In the genomic region with DNA sequence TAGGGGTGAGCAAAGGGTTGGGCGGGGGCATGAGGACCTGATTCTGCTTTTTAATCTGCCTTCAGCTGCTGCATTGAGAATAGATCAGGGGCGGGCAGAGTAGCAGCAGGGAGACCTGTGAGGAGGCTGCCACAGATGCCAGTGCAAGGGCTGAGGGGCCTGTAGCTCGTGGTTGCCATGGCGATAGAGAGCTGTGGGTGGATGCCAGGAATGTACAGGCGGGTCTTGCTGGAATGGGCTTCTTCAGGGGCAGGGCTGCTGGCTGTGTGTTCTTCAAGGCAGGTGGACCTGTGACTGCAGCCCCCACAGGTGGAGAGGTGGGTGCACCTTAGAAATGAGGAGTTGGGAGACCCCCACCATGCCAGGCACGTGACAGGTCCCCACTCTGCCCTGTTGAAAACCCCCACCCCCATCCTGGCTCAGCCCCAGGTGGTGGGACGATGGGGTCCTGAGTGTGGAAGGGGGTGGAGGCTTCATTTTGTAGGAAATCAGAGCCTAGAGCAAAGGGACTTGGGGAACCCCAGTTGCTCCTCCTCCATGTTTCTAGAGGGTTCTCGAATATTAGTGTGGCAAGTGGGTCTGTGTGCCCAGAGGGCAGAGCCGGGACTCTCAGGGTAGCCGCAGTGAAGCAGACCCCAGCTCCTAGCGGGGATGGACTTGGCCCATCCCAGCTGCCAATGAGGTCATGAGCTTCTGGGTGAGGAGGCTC, we compare ENCODE assay signal across 10 cellular contexts. TPM values are rescaled to one million over a fixed set of nuclear protein-coding genes. Genes with fewer than 3 reads are reported as not detected.
A peak's percentile ranks its signal among the peaks of the same experiment; 100 is the strongest.
DNase-seq lines count a peak whose midpoint lies in the region; ATAC-seq and TF ChIP-seq lines count a peak whose summit lies in the region.
"Had no signal": no experiment of that assay in that cellular context is flagged by ENCODE, and none has a peak within 500 bp of the region (broad histone marks: within the 10 kb centered on the region; RNA-seq: fewer than 3 reads in every experiment).

No MANE protein-coding gene starts in this region.

- no peaks in the 10 kb centered on the region for H3K9me3 Mint-ChIP-seq in type B pancreatic cell

- TF ChIP-seq CTCF in left ventricle myocardium inferior (IDR thresholded peaks at IDR 0.05; ENCODE audit: borderline replicate concordance) (no peak), fibroblast of pulmonary artery (IDR thresholded peaks at IDR 0.05; ENCODE audit: low read length, missing control alignments) (no peak), type B pancreatic cell (conservative IDR thresholded peaks at IDR 0.05) (no peak), foreskin keratinocyte (conservative IDR thresholded peaks at IDR 0.05) (no peak)

- intact Hi-C loops in left ventricle myocardium inferior (cut with micrococcal nuclease): no loop called here
- intact Hi-C loops in left cardiac atrium (cut with DNase I): no loop called here

- no peak overlapping the region for H3K4me3 Mint-ChIP-seq in type B pancreatic cell
- H3K4me3 Mint-ChIP-seq: activated CD4-positive, alpha-beta T cell treated with anti-CD3 and anti-CD28 coated beads for 36 hours had no signal

- H3K4me1 ChIP-seq in left ventricle myocardium inferior: peaks cover 71% of the 10 kb centered on the region
- H3K4me1 ChIP-seq in foreskin keratinocyte: no peaks in the 10 kb centered on the region

- peaks cover 48% of the 10 kb centered on the region for H3K27me3 ChIP-seq in left ventricle myocardium inferior (ENCODE audit: low read depth)
- no peaks in the 10 kb centered on the region for H3K27me3 ChIP-seq in foreskin keratinocyte

- no peak for DNase-seq in left ventricle myocardium inferior
- DNase-seq in left cardiac atrium: no peak
- DNase-seq in NCI-H524 (lab: John Stamatoyannopoulos, UW): peak; percentile 70 to 76
- peak; percentile 45 for DNase-seq in fibroblast of pulmonary artery (ENCODE audit: low read depth)
- no peak for DNase-seq in type B pancreatic cell (ENCODE audit: extremely low spot score, unreplicated experiment)
- no peak for DNase-seq in dedifferentiated amniotic fluid mesenchymal stem cell (ENCODE audit: extremely low spot score)
- no peak for DNase-seq in foreskin keratinocyte
- DNase-seq in NCI-H510A (lab: John Stamatoyannopoulos, UW): no peak
- DNase-seq: activated CD4-positive, alpha-beta T cell treated with anti-CD3 and anti-CD28 coated beads for 36 hours; DMS153 had no signal

- H3K27ac Mint-ChIP-seq in type B pancreatic cell: peak overlapping the region; percentile 70
- H3K27ac Mint-ChIP-seq: activated CD4-positive, alpha-beta T cell treated with anti-CD3 and anti-CD28 coated beads for 36 hours had no signal

- H3K36me3 Mint-ChIP-seq in type B pancreatic cell: peaks cover 7% of the 10 kb centered on the region

- H3K27me3 Mint-ChIP-seq in type B pancreatic cell: no peaks in the 10 kb centered on the region
- H3K27me3 Mint-ChIP-seq: activated CD4-positive, alpha-beta T cell treated with anti-CD3 and anti-CD28 coated beads for 36 hours had no signal

- H3K4me3 ChIP-seq in left ventricle myocardium inferior (no peak overlapping the region), fibroblast of pulmonary artery (replicated peaks; ENCODE audit: low read depth, low read length) (no peak overlapping the region)

- H3K27ac ChIP-seq in left ventricle myocardium inferior (replicated peaks) (peak overlapping the region; percentile 73), foreskin keratinocyte (no peak overlapping the region)

- peaks cover 23% of the 10 kb centered on the region for H3K4me1 Mint-ChIP-seq in type B pancreatic cell (ENCODE audit: unreplicated experiment)

- ATAC-seq in left cardiac atrium (no peak), foreskin keratinocyte (no peak)
- ATAC-seq: activated CD4-positive, alpha-beta T cell treated with anti-CD3 and anti-CD28 coated beads for 36 hours had no signal

- no peaks in the 10 kb centered on the region for H3K9me3 ChIP-seq in left ventricle myocardium inferior (replicated peaks)

- H3K36me3 ChIP-seq in left ventricle myocardium inferior: peaks cover 12% of the 10 kb centered on the region

RNA-seq across cellular contexts. Expression of a gene that starts 38.3 kb away (rescaled TPM):
- 35.4 TPM for total RNA-seq in left ventricle myocardium inferior
- 100 to 1,000 TPM in 1 of 2 donors, 10 to 100 TPM in 1; 24.4 to 180 TPM for total RNA-seq in left cardiac atrium
- 24.5 and 30.3 TPM in 2 replicates for total RNA-seq in type B pancreatic cell (ENCODE audit: low replicate concordance)
- total RNA-seq in foreskin keratinocyte: 13.6 and 14.8 TPM in 2 replicates
- 4.7 and 5.0 TPM in 2 replicates for polyA plus RNA-seq in foreskin keratinocyte

Comparison
In these comparisons a context has a peak if more than half of its experiments do, and no peak if none do; other contexts are left out.
1. DNase-seq: peak in NCI-H524 (2 of 2) and fibroblast of pulmonary artery (single experiment); none in left ventricle myocardium inferior (single experiment), left cardiac atrium (single experiment), type B pancreatic cell (single experiment), dedifferentiated amniotic fluid mesenchymal stem cell (single experiment), foreskin keratinocyte (0 of 2) and NCI-H510A (single experiment).